ENCODE assay signal across 8 cellular contexts in genomic region chr13:48000559-48001126, GRCh38. TPM values are rescaled to one million over a fixed set of nuclear protein-coding genes. Genes with fewer than 3 reads are reported as not detected.
DNase-seq lines count a peak whose midpoint lies in the region; ATAC-seq and TF ChIP-seq lines count a peak whose summit lies in the region.

No MANE protein-coding gene starts in this region.

- no peaks in the 10 kb centered on the region for H3K27me3 Mint-ChIP-seq in T-helper 17 cell
- H3K27me3 Mint-ChIP-seq in neural progenitor cell (ENCODE audit: insufficient read depth, low read depth), result peaks cover 4% of the 10 kb centered on the region

- H3K9me3 Mint-ChIP-seq in neural progenitor cell, result no peaks in the 10 kb centered on the region

- TF ChIP-seq CTCF in BE2C (IDR thresholded peaks at IDR 0.05; ENCODE audit: low read depth, low read length) (no peak), fibroblast of pulmonary artery (IDR thresholded peaks at IDR 0.05; ENCODE audit: low read length, missing control alignments) (no peak), neural progenitor cell (IDR thresholded peaks at IDR 0.05) (no peak)

- H3K36me3 Mint-ChIP-seq in T-helper 17 cell (ENCODE audit: low read depth) (peaks cover 3% of the 10 kb centered on the region), neural progenitor cell (peaks cover 10% of the 10 kb centered on the region)

- peak overlapping the region; percentile 81 for H3K4me2 ChIP-seq in neural progenitor cell

- H3K9me3 ChIP-seq in BE2C (no peaks in the 10 kb centered on the region), T-helper 17 cell (ENCODE audit: control insufficient read depth, low read length, poor library complexity, severe bottlenecking) (no peaks in the 10 kb centered on the region), neural progenitor cell (ENCODE audit: low read depth) (no peaks in the 10 kb centered on the region)

- H4K20me1 ChIP-seq in neural progenitor cell (ENCODE audit: low read depth), result no peaks in the 10 kb centered on the region

- ATAC-seq in GM18868 (IDR thresholded peaks at IDR 0.05; ENCODE audit: unreplicated experiment), result peak; percentile 31
- ATAC-seq in HG03066 (IDR thresholded peaks at IDR 0.05; ENCODE audit: low read depth, unreplicated experiment), result peak; percentile 36
- peak; percentile 39 for ATAC-seq in T-helper 17 cell

- H3K9ac ChIP-seq in neural progenitor cell, result peak overlapping the region; percentile 88

- H3K36me3 ChIP-seq in BE2C, result peaks cover 7% of the 10 kb centered on the region
- H3K36me3 ChIP-seq in neural progenitor cell, result no peaks in the 10 kb centered on the region

- H3K4me1 Mint-ChIP-seq in T-helper 17 cell (peaks cover 19% of the 10 kb centered on the region), neural progenitor cell (peaks cover 21% of the 10 kb centered on the region)

- peak overlapping the region; percentile 93 for H3K4me3 Mint-ChIP-seq in T-helper 17 cell
- H3K4me3 Mint-ChIP-seq in neural progenitor cell, result peak overlapping the region; percentile 99

- H3K79me2 ChIP-seq in neural progenitor cell (ENCODE audit: low read depth), result peaks cover 54% of the 10 kb centered on the region

- peak overlapping the region; percentile 85 for H2AFZ ChIP-seq in neural progenitor cell (replicated peaks)

- peaks cover 3% of the 10 kb centered on the region for H3K4me1 ChIP-seq in BE2C
- H3K4me1 ChIP-seq in neural progenitor cell, result peaks cover 11% of the 10 kb centered on the region

- no peaks in the 10 kb centered on the region for H3K27me3 ChIP-seq in BE2C
- no peaks in the 10 kb centered on the region for H3K27me3 ChIP-seq in neural progenitor cell

- peak overlapping the region; percentile 98 for H3K4me3 ChIP-seq in BE2C (ENCODE audit: low read depth, low read length)
- peak overlapping the region; percentile 85 for H3K4me3 ChIP-seq in fibroblast of pulmonary artery (replicated peaks; ENCODE audit: low read depth, low read length)
- peak overlapping the region; percentile 93 for H3K4me3 ChIP-seq in neural progenitor cell

- no peak for DNase-seq in BE2C
- peak in 1 of 3 donors; percentile 12 for DNase-seq in T-helper 17 cell
- DNase-seq in fibroblast of pulmonary artery (ENCODE audit: low read depth), result no peak
- DNase-seq in neural progenitor cell (ENCODE audit: low spot score), result peak; percentile 55
- DNase-seq in SIG-M5 (lab: John Stamatoyannopoulos, UW), result no peak
- DNase-seq in NK-92 treated with Interleukin-12 subunit alpha and Interleukin-12 subunit beta, amount 100 ng/mL, for 24 hours (lab: John Stamatoyannopoulos, UW), result no peak

- H3K27ac Mint-ChIP-seq in T-helper 17 cell, result peak overlapping the region; percentile 96
- peak overlapping the region; percentile 92 for H3K27ac Mint-ChIP-seq in neural progenitor cell

- peak overlapping the region; percentile 3 for H3K27ac ChIP-seq in neural progenitor cell

- H3F3A ChIP-seq in neural progenitor cell (ENCODE audit: low read depth), result peaks cover 10% of the 10 kb centered on the region

RNA-seq across cellular contexts. Expression of gene SUCLA2, which starts 0.4 kb away (rescaled TPM):
- polyA plus RNA-seq in BE2C (2012; ENCODE audit: insufficient read depth, insufficient read length, low read depth), result 61.4 TPM
- total RNA-seq in T-helper 17 cell, result 10 to 100 TPM; 15.6 to 21.3 TPM
- 55.9 and 100 TPM in 2 replicates for total RNA-seq in neural progenitor cell (ENCODE audit: low replicate concordance)

RNA-seq across cellular contexts. Expression of gene NUDT15, which starts 36.9 kb away (rescaled TPM):
- polyA plus RNA-seq in BE2C (2012; ENCODE audit: insufficient read depth, insufficient read length, low read depth), result 12.8 TPM
- total RNA-seq in T-helper 17 cell, result 10 to 100 TPM; 10.1 to 10.6 TPM
- 46.1 and 63.8 TPM in 2 replicates for total RNA-seq in neural progenitor cell (ENCODE audit: low replicate concordance)
